24 cellular contexts compared by ENCODE assay signal in genomic region chr9:136511144-136511669, GRCh38. TPM values are rescaled to one million over a fixed set of nuclear protein-coding genes. Genes with fewer than 3 reads are reported as not detected.
DNase-seq lines count a peak whose midpoint lies in the region; ATAC-seq and TF ChIP-seq lines count a peak whose summit lies in the region.
"Had no signal": no experiment of that assay in that cellular context is flagged by ENCODE, and none has a peak within 500 bp of the region (broad histone marks: within the 10 kb centered on the region; RNA-seq: fewer than 3 reads in every experiment).

No MANE protein-coding gene starts in this region.

- TF ChIP-seq EP300 in tibial nerve (IDR thresholded peaks at IDR 0.05), result no peak

- H3K9me3 ChIP-seq in heart right ventricle (no peaks in the 10 kb centered on the region), esophagus squamous epithelium (no peaks in the 10 kb centered on the region), psoas muscle (no peaks in the 10 kb centered on the region), tibial nerve (no peaks in the 10 kb centered on the region)
- H3K9me3 ChIP-seq: neutrophil had no signal

- ATAC-seq in heart right ventricle (peak in 2 of 8 donors; percentile 2 to 4), Right ventricle myocardium superior (ENCODE audit: poor library complexity) (no peak), psoas muscle (no peak)
- ATAC-seq in activated CD4-positive, CD25-positive, alpha-beta regulatory T cell treated with anti-CD3 and anti-CD28 coated beads, Interleukin-2, amount 50 U/mL, for 24 hours, result no peak
- ATAC-seq: activated CD8-positive, alpha-beta T cell treated with anti-CD3 and anti-CD28 coated beads for 36 hours had no signal

- H3K4me1 ChIP-seq in heart right ventricle (peaks cover 13 to 56% (median 35%) of the 10 kb centered on the region in 9 donors), esophagus squamous epithelium (peaks cover 0 to 29% (median 6%) of the 10 kb centered on the region in 3 donors), psoas muscle (no peaks in the 10 kb centered on the region), tibial nerve (peaks cover 0 to 51% (median 23%) of the 10 kb centered on the region in 4 donors)

- H3K4me3 ChIP-seq in heart right ventricle, result peak overlapping the region in 2 of 10 donors; percentile 9 to 46
- no peak overlapping the region for H3K4me3 ChIP-seq in esophagus squamous epithelium
- no peak overlapping the region for H3K4me3 ChIP-seq in psoas muscle
- no peak overlapping the region for H3K4me3 ChIP-seq in tibial nerve
- H3K4me3 ChIP-seq: coronary artery had no signal

- 73 to 77% methylated on average over 28 of the region's 28 CpGs for WGBS in heart right ventricle, 2 donors
- WGBS in esophagus squamous epithelium, 2 donors, result 80 to 93% methylated on average over 2 to 5 of the region's 28 CpGs
- WGBS in psoas muscle, 3 donors, result 74 to 83% (median 81%) methylated on average over 27 to 28 of the region's 28 CpGs
- 59 to 79% methylated on average over 13 to 24 of the region's 28 CpGs for WGBS in tibial nerve, 2 donors

- DNase-seq in heart right ventricle, result no peak
- no peak for DNase-seq in Right ventricle myocardium superior
- no peak for DNase-seq in esophagus squamous epithelium (lab: John Stamatoyannopoulos, UW)
- DNase-seq in psoas muscle, result no peak
- no peak for DNase-seq in tibial nerve (ENCODE audit: low spot score in 2 of 2)
- DNase-seq in activated CD4-positive, alpha-beta T cell treated with anti-CD3 and anti-CD28 coated beads for 4 hours, result no peak
- no peak for DNase-seq in superior temporal gyrus (ENCODE audit: extremely low spot score)
- DNase-seq: activated CD8-positive, alpha-beta T cell treated with anti-CD3 and anti-CD28 coated beads for 36 hours; activated gamma-delta T cell; activated T-cell treated with anti-CD3 and anti-CD28 coated beads for 4 hours; brain microvascular endothelial cell; COR-L47; DND-41; KBM-7; NCI-H1436; NCI-H2171 treated with DMSO at 0.1 percent for 48 hours; NCI-H69; retina; stimulated activated CD4-positive, alpha-beta T cell treated with anti-CD3 and anti-CD28 coated beads, Interleukin-15, amount 100 ng/mL, for 24 hours; stimulated activated CD8-positive, alpha-beta memory T cell treated with anti-CD3 and anti-CD28 coated beads, Interleukin-4, amount 100 ng/mL, for 48 hours; trophoblast cell had no signal

- TF ChIP-seq CTCF in heart right ventricle (IDR thresholded peaks at IDR 0.05), result no peak
- TF ChIP-seq CTCF in esophagus squamous epithelium (IDR thresholded peaks at IDR 0.05), result no peak
- TF ChIP-seq CTCF in psoas muscle (IDR thresholded peaks at IDR 0.05), result no peak
- TF ChIP-seq CTCF in tibial nerve (IDR thresholded peaks at IDR 0.05), result no peak

- H3K36me3 ChIP-seq in heart right ventricle (peaks cover 14 to 100% (median 72%) of the 10 kb centered on the region in 9 donors), esophagus squamous epithelium (peaks cover 88 to 100% (median 91%) of the 10 kb centered on the region in 3 donors), psoas muscle (ENCODE audit: insufficient read depth in 1 of 2, low read depth in 1 of 2) (peaks cover 0 to 92% of the 10 kb centered on the region in 2 donors), tibial nerve (peaks cover 5 to 100% (median 46%) of the 10 kb centered on the region in 3 donors)

- H3K27me3 ChIP-seq in heart right ventricle, result no peaks in the 10 kb centered on the region
- no peaks in the 10 kb centered on the region for H3K27me3 ChIP-seq in esophagus squamous epithelium
- H3K27me3 ChIP-seq in psoas muscle (ENCODE audit: insufficient read depth in 3 of 3, low read length in 2 of 3), result no peaks in the 10 kb centered on the region
- no peaks in the 10 kb centered on the region for H3K27me3 ChIP-seq in tibial nerve
- H3K27me3 ChIP-seq: brain microvascular endothelial cell, neutrophil had no signal

- intact Hi-C loops in heart right ventricle (cut with DNase I) (loop anchor here in 1 of 10 donors (2.0 kb wide), 1 partner anchor 28 kb away; no protein-coding TSS in a partner anchor), Right ventricle myocardium superior (cut with DNase I) (no loop called here), esophagus squamous epithelium (cut with DNase I) (no loop called here), psoas muscle (cut with DNase I) (no loop called here)

- TF ChIP-seq POLR2A in esophagus squamous epithelium (IDR thresholded peaks at IDR 0.05), result no peak
- TF ChIP-seq POLR2A in tibial nerve (IDR thresholded peaks at IDR 0.05), result no peak

- H3K27ac ChIP-seq in heart right ventricle, result peak overlapping the region; percentile 76 to 98 (median 95)
- peak overlapping the region; percentile 38 to 85 (median 56) for H3K27ac ChIP-seq in esophagus squamous epithelium
- H3K27ac ChIP-seq in psoas muscle, result peak overlapping the region; percentile 69
- H3K27ac ChIP-seq in tibial nerve, result peak overlapping the region; percentile 70 to 87 (median 85)
- H3K27ac ChIP-seq: brain microvascular endothelial cell, neutrophil had no signal

RNA-seq across cellular contexts. Expression of gene SEC16A, which starts 28.4 kb away (rescaled TPM):
- total RNA-seq in heart right ventricle (10 to 100 TPM; 21.9 to 35.9 (median 28.6) TPM), Right ventricle myocardium superior (21.4 TPM), esophagus squamous epithelium (10 to 100 TPM; 31.2 to 49.1 (median 38.6) TPM), psoas muscle (10 to 100 TPM; 31.5 to 40.0 (median 37.0) TPM), tibial nerve (10 to 100 TPM; 45.8 to 67.5 (median 47.9) TPM)
- polyA plus RNA-seq in heart right ventricle (10 to 100 TPM; 24.4 to 35.6 TPM), psoas muscle (10 to 100 TPM; 22.3 to 27.6 (median 26.1) TPM)

RNA-seq across cellular contexts. Expression of gene NOTCH1, which starts 34.6 kb away (rescaled TPM):
- total RNA-seq in heart right ventricle (10 to 100 TPM; 12.0 to 27.0 (median 21.8) TPM), Right ventricle myocardium superior (16.8 TPM), esophagus squamous epithelium (10 to 100 TPM; 32.0 to 40.8 (median 36.2) TPM), psoas muscle (10 to 100 TPM in 3 of 4 donors, 1 to 10 TPM in 1; 8.7 to 15.4 (median 12.3) TPM), tibial nerve (10 to 100 TPM; 29.3 to 65.4 (median 41.5) TPM)
- polyA plus RNA-seq in heart right ventricle (10 to 100 TPM in 1 of 2 donors, 1 to 10 TPM in 1; 7.3 to 14.5 TPM), psoas muscle (1 to 10 TPM; 1.8 to 3.8 (median 2.9) TPM)
